27 cellular contexts compared by ENCODE assay signal in the genomic region with DNA sequence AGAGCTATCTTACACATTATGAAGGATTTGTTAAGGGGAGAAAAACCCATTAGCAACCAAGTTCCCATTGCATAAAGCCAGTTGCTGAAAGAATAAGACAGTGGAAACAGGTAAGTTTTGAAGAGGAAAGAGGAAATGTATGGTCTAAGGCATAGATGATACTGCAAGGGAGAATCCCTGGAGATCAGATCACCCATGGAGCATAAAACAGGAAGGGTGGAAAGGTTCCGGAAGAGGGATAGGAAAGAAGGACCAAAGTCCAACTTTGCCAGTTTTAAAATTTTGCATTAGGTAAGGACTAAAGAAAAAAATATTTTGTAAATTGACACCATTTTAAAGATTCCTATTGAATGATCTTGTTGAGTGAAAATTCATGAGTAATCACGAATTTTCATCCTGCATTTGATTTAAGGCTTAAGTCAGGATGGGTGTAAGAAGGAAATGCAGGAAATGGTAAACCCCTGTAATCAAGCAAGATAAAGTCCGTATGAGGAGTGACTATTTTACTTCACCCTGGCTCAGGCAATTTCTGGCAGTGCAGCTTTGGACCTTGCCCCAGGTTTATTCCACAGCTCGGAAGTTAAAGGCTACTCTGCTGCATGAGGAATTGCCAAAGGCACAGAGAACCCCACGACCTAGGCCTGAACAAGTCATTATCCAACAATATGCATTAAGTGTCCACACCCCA.
DNase-seq lines count a peak whose midpoint lies in the region; ATAC-seq, FAIRE-seq and TF ChIP-seq lines count a peak whose summit lies in the region.
"Had no signal": no experiment of that assay in that cellular context is flagged by ENCODE, and none has a peak within 500 bp of the region (broad histone marks: within the 10 kb centered on the region; RNA-seq: fewer than 3 reads in every experiment).

No MANE protein-coding gene starts in this region.

- no peak for TF ChIP-seq EP300 in transverse colon (IDR thresholded peaks at IDR 0.05; ENCODE audit: low read depth)

- H3K27ac ChIP-seq in liver (ENCODE audit: low read depth in 1 of 2, low read length in 2 of 2) = no peak overlapping the region
- peak overlapping the region; percentile 75 to 79 (median 78) for H3K27ac ChIP-seq in transverse colon
- no peak overlapping the region for H3K27ac ChIP-seq in substantia nigra (ENCODE audit: low read depth, low read length, poor library complexity, severe bottlenecking)
- H3K27ac ChIP-seq: breast epithelium, C4-2B, esophagus muscularis mucosa, gastrocnemius medialis had no signal

- no peak for FAIRE-seq in bronchial epithelial cell (lab: Jason Lieb, UNC)
- FAIRE-seq: colon had no signal

- ATAC-seq in GM21717 (IDR thresholded peaks at IDR 0.05; ENCODE audit: unreplicated experiment) = no peak
- ATAC-seq: gastrocnemius medialis, left cardiac atrium, natural killer cell had no signal

- peak; percentile 35 for DNase-seq in HuH-7 (ENCODE audit: low spot score)
- peak; percentile 39 for DNase-seq in bronchial epithelial cell (ENCODE audit: low read depth)
- DNase-seq in transverse colon = peak; percentile 76
- DNase-seq in substantia nigra (lab: John Stamatoyannopoulos, UW) = no peak
- DNase-seq in HUDEP-2 (lab: John Stamatoyannopoulos, UW; ENCODE audit: unreplicated experiment in 76 of 76) = no peak
- DNase-seq: activated CD4-positive, alpha-beta T cell treated with anti-CD3 and anti-CD28 coated beads, Interleukin-2, amount 50 U/mL, for 48 hours; activated CD4-positive, CD25-positive, alpha-beta regulatory T cell; activated CD8-positive, alpha-beta memory T cell treated with anti-CD3 and anti-CD28 coated beads, Interleukin-2, amount 50 U/mL, for 4 hours; amniotic stem cell; effector memory CD4-positive, alpha-beta T cell; gastrocnemius medialis; GOT3; hippocampal formation; left cardiac atrium; natural killer cell; NCI-H1105; NCI-H187 treated with DMSO at 0.1 percent for 48 hours; stimulated activated CD4-positive, alpha-beta T cell treated with anti-CD3 and anti-CD28 coated beads, Interleukin-2, amount 100 ng/mL, for 24 hours; T-helper 1 cell had no signal

- TF ChIP-seq RAD21 in liver (IDR thresholded peaks at IDR 0.05) = peak; percentile 16 to 36

- no peaks in the 10 kb centered on the region for H3K36me3 ChIP-seq in bronchial epithelial cell (ENCODE audit: control insufficient read depth, insufficient read depth, low read length)
- H3K36me3 ChIP-seq in liver (ENCODE audit: control insufficient read depth in 4 of 4, insufficient read depth in 3 of 4, low read depth in 1 of 4, low read length in 3 of 4) = no peaks in the 10 kb centered on the region
- no peaks in the 10 kb centered on the region for H3K36me3 ChIP-seq in transverse colon
- H3K36me3 ChIP-seq: breast epithelium, esophagus muscularis mucosa, gastrocnemius medialis, tibial nerve had no signal

- H3K4me3 ChIP-seq in bronchial epithelial cell (ENCODE audit: low read depth, low read length) (no peak overlapping the region), liver (ENCODE audit: low read depth in 1 of 3, low read length in 3 of 3) (no peak overlapping the region), transverse colon (no peak overlapping the region)
- H3K4me3 ChIP-seq: breast epithelium, esophagus muscularis mucosa, gastrocnemius medialis, tibial nerve had no signal

- TF ChIP-seq POLR2A in transverse colon (IDR thresholded peaks at IDR 0.05) = no peak

- intact Hi-C loops in transverse colon (cut with DNase I; ENCODE audit: low total_unique reads) = no loop called here

- H3K9me3 ChIP-seq in liver (ENCODE audit: control insufficient read depth in 4 of 4, low read length in 3 of 4) (no peaks in the 10 kb centered on the region), transverse colon (no peaks in the 10 kb centered on the region)
- H3K9me3 ChIP-seq: esophagus muscularis mucosa, gastrocnemius medialis had no signal

- 30% methylated on average over 5 of the region's 5 CpGs for WGBS in liver
- WGBS in transverse colon (ENCODE audit: low coverage in 1 of 2), 2 donors = 42 to 78% methylated on average over 2 to 5 of the region's 5 CpGs

- no peak for TF ChIP-seq CTCF in bronchial epithelial cell (IDR thresholded peaks at IDR 0.05; ENCODE audit: insufficient read depth, low read length, severe bottlenecking)
- TF ChIP-seq CTCF in liver (IDR thresholded peaks at IDR 0.05; ENCODE audit: low read depth, low read length, missing input control) = no peak
- TF ChIP-seq CTCF in transverse colon (IDR thresholded peaks at IDR 0.05) = no peak

- in situ Hi-C loops in transverse colon (cut with MboI; ENCODE audit: low pct_ligation_motif_present in 1 of 4, low pct_unique_long_range_greater_than_20kb in 1 of 4, low sequenced_read_pairs in 3 of 4) = loop anchor here in 1 of 4 donors (10.0 kb wide), 1 partner anchor 107 kb away; no protein-coding TSS in a partner anchor

- H3K27me3 ChIP-seq in bronchial epithelial cell (ENCODE audit: control insufficient read depth, insufficient read depth, low read length) (no peaks in the 10 kb centered on the region), liver (ENCODE audit: control insufficient read depth in 4 of 4, insufficient read depth in 4 of 4, low read length in 3 of 4) (no peaks in the 10 kb centered on the region), transverse colon (no peaks in the 10 kb centered on the region)
- H3K27me3 ChIP-seq: breast epithelium, esophagus muscularis mucosa, gastrocnemius medialis, tibial nerve had no signal

- no peak overlapping the region for H3K9ac ChIP-seq in liver (ENCODE audit: low read depth in 1 of 2, low read length in 2 of 2)

- peaks cover 0 to 15% (median 13%) of the 10 kb centered on the region in 4 donors for H3K4me1 ChIP-seq in liver (ENCODE audit: control insufficient read depth in 4 of 4, insufficient read depth in 4 of 4, low read length in 3 of 4)
- H3K4me1 ChIP-seq in transverse colon = peaks cover 4 to 55% (median 27%) of the 10 kb centered on the region in 4 donors
- H3K4me1 ChIP-seq: breast epithelium, Caco-2, esophagus muscularis mucosa, gastrocnemius medialis, tibial nerve had no signal

TF ChIP-seq in liver, 16 proteins besides CTCF, POLR2A, EP300 and RAD21 (continues in another document):
- peak; percentile 79 for TF ChIP-seq HNF4G (IDR thresholded peaks at IDR 0.05)
- peak in 1 of 2 donors; percentile 11 for TF ChIP-seq GABPA (IDR thresholded peaks at IDR 0.05 in 1 of 2, conservative IDR thresholded peaks at IDR 0.05 in 1 of 2)
- peak; percentile 60 to 65 for TF ChIP-seq RXRA (IDR thresholded peaks at IDR 0.05)
- TF ChIP-seq SP1 (IDR thresholded peaks at IDR 0.05) = peak; percentile 84
- TF ChIP-seq, protein P1, sequence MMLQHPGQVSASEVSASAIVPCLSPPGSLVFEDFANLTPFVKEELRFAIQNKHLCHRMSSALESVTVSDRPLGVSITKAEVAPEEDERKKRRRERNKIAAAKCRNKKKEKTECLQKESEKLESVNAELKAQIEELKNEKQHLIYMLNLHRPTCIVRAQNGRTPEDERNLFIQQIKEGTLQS (IDR thresholded peaks at IDR 0.05) = no peak
- TF ChIP-seq NR2F2 (IDR thresholded peaks at IDR 0.05) = peak; percentile 12
- TF ChIP-seq TAF1 (conservative IDR thresholded peaks at IDR 0.05) = no peak
- TF ChIP-seq FOXA1 (IDR thresholded peaks at IDR 0.05) = no peak
- TF ChIP-seq, protein P2, sequence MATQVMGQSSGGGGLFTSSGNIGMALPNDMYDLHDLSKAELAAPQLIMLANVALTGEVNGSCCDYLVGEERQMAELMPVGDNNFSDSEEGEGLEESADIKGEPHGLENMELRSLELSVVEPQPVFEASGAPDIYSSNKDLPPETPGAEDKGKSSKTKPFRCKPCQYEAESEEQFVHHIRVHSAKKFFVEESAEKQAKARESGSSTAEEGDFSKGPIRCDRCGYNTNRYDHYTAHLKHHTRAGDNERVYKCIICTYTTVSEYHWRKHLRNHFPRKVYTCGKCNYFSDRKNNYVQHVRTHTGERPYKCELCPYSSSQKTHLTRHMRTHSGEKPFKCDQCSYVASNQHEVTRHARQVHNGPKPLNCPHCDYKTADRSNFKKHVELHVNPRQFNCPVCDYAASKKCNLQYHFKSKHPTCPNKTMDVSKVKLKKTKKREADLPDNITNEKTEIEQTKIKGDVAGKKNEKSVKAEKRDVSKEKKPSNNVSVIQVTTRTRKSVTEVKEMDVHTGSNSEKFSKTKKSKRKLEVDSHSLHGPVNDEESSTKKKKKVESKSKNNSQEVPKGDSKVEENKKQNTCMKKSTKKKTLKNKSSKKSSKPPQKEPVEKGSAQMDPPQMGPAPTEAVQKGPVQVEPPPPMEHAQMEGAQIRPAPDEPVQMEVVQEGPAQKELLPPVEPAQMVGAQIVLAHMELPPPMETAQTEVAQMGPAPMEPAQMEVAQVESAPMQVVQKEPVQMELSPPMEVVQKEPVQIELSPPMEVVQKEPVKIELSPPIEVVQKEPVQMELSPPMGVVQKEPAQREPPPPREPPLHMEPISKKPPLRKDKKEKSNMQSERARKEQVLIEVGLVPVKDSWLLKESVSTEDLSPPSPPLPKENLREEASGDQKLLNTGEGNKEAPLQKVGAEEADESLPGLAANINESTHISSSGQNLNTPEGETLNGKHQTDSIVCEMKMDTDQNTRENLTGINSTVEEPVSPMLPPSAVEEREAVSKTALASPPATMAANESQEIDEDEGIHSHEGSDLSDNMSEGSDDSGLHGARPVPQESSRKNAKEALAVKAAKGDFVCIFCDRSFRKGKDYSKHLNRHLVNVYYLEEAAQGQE (IDR thresholded peaks at IDR 0.05) = peak; percentile 24
- no peak for TF ChIP-seq FOXA2 (IDR thresholded peaks at IDR 0.05)
- TF ChIP-seq JUND (IDR thresholded peaks at IDR 0.05) = peak; percentile 47 to 56
- no peak for TF ChIP-seq YY1 (IDR thresholded peaks at IDR 0.05)
- peak; percentile 93 to 95 for TF ChIP-seq HNF4A (conservative IDR thresholded peaks at IDR 0.05)
- TF ChIP-seq, protein P3, sequence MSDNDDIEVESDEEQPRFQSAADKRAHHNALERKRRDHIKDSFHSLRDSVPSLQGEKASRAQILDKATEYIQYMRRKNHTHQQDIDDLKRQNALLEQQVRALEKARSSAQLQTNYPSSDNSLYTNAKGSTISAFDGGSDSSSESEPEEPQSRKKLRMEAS (IDR thresholded peaks at IDR 0.05) = no peak
- TF ChIP-seq EGR1 (IDR thresholded peaks at IDR 0.05; ENCODE audit: low read depth in 2 of 2) = no peak

Comparison
In these comparisons a context has a peak if more than half of its experiments do, and no peak if none do; other contexts are left out.
1. DNase-seq: peak in HuH-7 (single experiment), bronchial epithelial cell (single experiment) and transverse colon (single experiment); none in substantia nigra (0 of 49) and HUDEP-2 (0 of 76).
2. H3K27ac ChIP-seq: peak in transverse colon (4 of 4); none in liver (0 of 2) and substantia nigra (single experiment).